In the genomic region with DNA sequence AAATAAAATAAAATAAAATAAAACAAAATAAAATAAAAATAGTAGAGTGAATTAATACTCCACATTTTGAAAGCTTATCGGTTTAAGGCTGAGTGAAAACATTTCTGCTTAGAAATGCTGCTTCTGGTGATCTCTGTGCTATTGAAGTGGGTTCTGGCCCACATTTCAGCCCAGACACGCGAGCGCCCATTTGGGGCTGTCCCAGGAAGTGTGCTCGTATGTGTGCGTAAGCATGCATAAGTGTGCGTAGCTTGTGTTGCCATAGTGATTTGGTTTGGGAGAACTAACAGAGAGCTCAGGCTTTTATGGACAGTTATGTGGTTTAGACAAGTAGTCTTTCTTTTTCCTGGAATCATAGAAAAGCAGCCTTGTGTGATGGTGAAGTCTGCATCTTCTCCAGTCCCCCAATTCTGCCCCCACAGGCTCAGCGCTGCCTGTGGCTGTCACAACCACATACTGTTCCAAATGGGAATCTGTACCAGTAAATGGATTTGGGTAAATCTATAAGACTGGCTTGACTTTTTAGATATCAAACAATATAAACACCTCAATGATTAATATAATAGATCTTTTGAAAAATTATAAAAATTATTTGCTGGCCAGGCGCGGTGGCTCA, we compare ENCODE assay signal across 7 cellular contexts.
DNase-seq lines count a peak whose midpoint lies in the region; ATAC-seq, FAIRE-seq and TF ChIP-seq lines count a peak whose summit lies in the region.

No MANE protein-coding gene starts in this region.

- H3K36me3 Mint-ChIP-seq in effector memory CD8-positive, alpha-beta T cell (ENCODE audit: insufficient read depth): no peaks in the 10 kb centered on the region
- no peaks in the 10 kb centered on the region for H3K36me3 Mint-ChIP-seq in stimulated activated naive B cell treated with anti-CD40 and anti-IgM and Interleukin-4, amounts not matched to agents 10 μg/mL and 1 μg/mL and 100 μg/mL, for 72 hours

- no peak for TF ChIP-seq POLR2A in H54 (IDR thresholded peaks at IDR 0.05; ENCODE audit: low read depth, low read length)

- H3K27me3 Mint-ChIP-seq in effector memory CD8-positive, alpha-beta T cell: no peaks in the 10 kb centered on the region
- no peaks in the 10 kb centered on the region for H3K27me3 Mint-ChIP-seq in stimulated activated naive B cell treated with anti-CD40 and anti-IgM and Interleukin-4, amounts not matched to agents 10 μg/mL and 1 μg/mL and 100 μg/mL, for 72 hours

- DNase-seq in activated CD4-positive, alpha-beta T cell treated with anti-CD3 and anti-CD28 coated beads for 4 hours: peak; percentile 63 to 70
- DNase-seq in effector memory CD8-positive, alpha-beta T cell: peak in 1 of 3 experiments; percentile 32
- DNase-seq in stimulated activated naive B cell treated with anti-CD40 and anti-IgM and Interleukin-4, amounts not matched to agents 10 μg/mL and 1 μg/mL and 100 μg/mL, for 72 hours: peak; percentile 81
- DNase-seq in RPMI8226 (no peak), H54 (ENCODE audit: insufficient read length, low spot score) (no peak)

- no peaks in the 10 kb centered on the region for H3K9me3 Mint-ChIP-seq in effector memory CD8-positive, alpha-beta T cell
- no peaks in the 10 kb centered on the region for H3K9me3 Mint-ChIP-seq in stimulated activated naive B cell treated with anti-CD40 and anti-IgM and Interleukin-4, amounts not matched to agents 10 μg/mL and 1 μg/mL and 100 μg/mL, for 72 hours

- no peak overlapping the region for H3K4me3 Mint-ChIP-seq in effector memory CD8-positive, alpha-beta T cell
- peak overlapping the region; percentile 9 to 48 for H3K4me3 Mint-ChIP-seq in stimulated activated naive B cell treated with anti-CD40 and anti-IgM and Interleukin-4, amounts not matched to agents 10 μg/mL and 1 μg/mL and 100 μg/mL, for 72 hours

- H3K4me1 Mint-ChIP-seq in effector memory CD8-positive, alpha-beta T cell (ENCODE audit: low read depth in 2 of 2): peaks cover 0 to 2% of the 10 kb centered on the region in 2 donors
- H3K4me1 Mint-ChIP-seq in stimulated activated naive B cell treated with anti-CD40 and anti-IgM and Interleukin-4, amounts not matched to agents 10 μg/mL and 1 μg/mL and 100 μg/mL, for 72 hours: peaks cover 9 to 14% of the 10 kb centered on the region in 2 donors

- ATAC-seq in HG02798 (IDR thresholded peaks at IDR 0.05; ENCODE audit: poor library complexity, unreplicated experiment) (peak; percentile 72), HG03108 (IDR thresholded peaks at IDR 0.05; ENCODE audit: unreplicated experiment) (no peak)
- ATAC-seq in effector memory CD8-positive, alpha-beta T cell (replicated peaks): peak; percentile 53
- peak; percentile 100 for ATAC-seq in stimulated activated naive B cell treated with anti-CD40 and anti-IgM and Interleukin-4, amounts not matched to agents 10 μg/mL and 1 μg/mL and 100 μg/mL, for 72 hours (replicated peaks)

- FAIRE-seq in H54 (lab: Jason Lieb, UNC): no peak

- H3K27ac Mint-ChIP-seq in effector memory CD8-positive, alpha-beta T cell: peak overlapping the region in 1 of 2 donors; percentile 81
- H3K27ac Mint-ChIP-seq in stimulated activated naive B cell treated with anti-CD40 and anti-IgM and Interleukin-4, amounts not matched to agents 10 μg/mL and 1 μg/mL and 100 μg/mL, for 72 hours: peak overlapping the region; percentile 96

Comparison
In these comparisons a context has a peak if more than half of its experiments do, and no peak if none do; other contexts are left out.
1. DNase-seq: peak in activated CD4-positive, alpha-beta T cell treated with anti-CD3 and anti-CD28 coated beads for 4 hours (2 of 2) and stimulated activated naive B cell treated with anti-CD40 and anti-IgM and Interleukin-4, amounts not matched to agents 10 μg/mL and 1 μg/mL and 100 μg/mL, for 72 hours (single experiment); none in RPMI8226 (single experiment) and H54 (single experiment).
2. H3K4me3 Mint-ChIP-seq: peak in stimulated activated naive B cell treated with anti-CD40 and anti-IgM and Interleukin-4, amounts not matched to agents 10 μg/mL and 1 μg/mL and 100 μg/mL, for 72 hours (2 of 2); none in effector memory CD8-positive, alpha-beta T cell (0 of 2).